8 cellular contexts compared by ENCODE assay signal in the genomic region with DNA sequence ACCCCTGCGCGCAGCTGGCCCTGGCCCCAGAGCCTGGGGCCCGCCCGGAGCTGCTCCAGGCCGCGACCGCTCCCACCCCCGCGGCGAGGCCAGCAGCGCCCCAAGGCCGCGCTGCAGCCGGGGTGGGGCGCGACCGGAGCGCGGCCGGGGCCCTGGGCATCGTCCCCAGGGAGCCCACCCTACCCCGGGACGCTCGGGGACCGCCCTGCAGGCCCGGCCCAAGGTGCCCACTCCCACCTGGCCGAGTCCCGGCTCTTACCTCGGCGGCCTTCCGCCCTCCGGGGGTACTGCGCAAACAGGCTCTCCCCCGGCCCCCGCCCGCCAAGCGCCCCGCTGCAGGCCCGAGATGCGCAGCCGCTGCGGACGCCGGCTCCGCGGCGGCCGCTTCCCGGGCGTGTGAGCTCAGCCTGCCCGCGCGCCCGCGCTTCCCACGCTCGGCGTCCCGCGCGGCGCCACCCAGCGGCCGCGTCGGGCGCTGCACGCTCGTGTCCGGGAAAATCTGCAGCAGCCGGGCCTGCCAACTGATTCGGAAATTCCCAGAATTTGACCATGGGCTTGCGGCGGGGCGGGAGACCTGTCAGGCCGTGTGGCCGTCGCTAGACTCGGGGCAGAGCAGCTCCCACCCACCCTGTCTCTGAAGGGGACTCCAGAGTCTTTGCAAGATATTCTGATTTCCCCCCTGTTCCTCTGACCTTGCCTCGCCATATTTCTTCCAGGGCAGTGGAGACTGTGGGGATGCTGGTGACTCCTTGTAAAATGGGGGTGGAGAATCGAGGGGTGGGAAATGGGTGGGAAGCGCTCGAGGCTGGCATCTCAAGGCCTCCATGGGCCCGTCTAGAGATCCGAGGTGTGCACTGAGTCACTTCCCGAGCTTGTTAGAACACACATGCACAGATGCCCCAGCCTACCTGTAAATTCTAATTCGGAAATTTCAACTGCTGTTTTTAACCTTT. TPM values are rescaled to one million over a fixed set of nuclear protein-coding genes. Genes with fewer than 3 reads are reported as not detected.
A peak's percentile ranks its signal among the peaks of the same experiment; 100 is the strongest.
DNase-seq lines count a peak whose midpoint lies in the region; ATAC-seq and TF ChIP-seq lines count a peak whose summit lies in the region.

No MANE protein-coding gene starts in this region.

- H3K18ac ChIP-seq in trophoblast cell (ENCODE audit: low read length) = no peak overlapping the region

- no peaks in the 10 kb centered on the region for H3K9me3 ChIP-seq in GM23248 (ENCODE audit: low read depth)
- no peaks in the 10 kb centered on the region for H3K9me3 ChIP-seq in SU-DHL-6 (ENCODE audit: insufficient read depth, low read length)
- no peaks in the 10 kb centered on the region for H3K9me3 ChIP-seq in heart left ventricle
- H3K9me3 ChIP-seq in trophoblast cell (ENCODE audit: insufficient read depth, low read depth, low read length) = no peaks in the 10 kb centered on the region
- no peaks in the 10 kb centered on the region for H3K9me3 ChIP-seq in uterus

- H2BK120ac ChIP-seq in trophoblast cell (ENCODE audit: insufficient read depth, low read length, poor library complexity) = no peak overlapping the region

- peak; percentile 98 for TF ChIP-seq CTCF in LNCAP (IDR thresholded peaks at IDR 0.05)
- peak; percentile 49 for TF ChIP-seq CTCF in SU-DHL-6 (IDR thresholded peaks at IDR 0.05; ENCODE audit: insufficient read depth, low read length, poor library complexity, severe bottlenecking)
- peak; percentile 56 to 99 (median 83) for TF ChIP-seq CTCF in heart left ventricle (IDR thresholded peaks at IDR 0.05)
- peak; percentile 52 to 99 (median 94) for TF ChIP-seq CTCF in uterus (IDR thresholded peaks at IDR 0.05)

- H3K36me3 ChIP-seq in GM23248 (ENCODE audit: low read depth) = no peaks in the 10 kb centered on the region
- no peaks in the 10 kb centered on the region for H3K36me3 ChIP-seq in SU-DHL-6 (ENCODE audit: low read length)
- H3K36me3 ChIP-seq in heart left ventricle = peaks cover 0 to 20% (median 5%) of the 10 kb centered on the region in 9 donors
- no peaks in the 10 kb centered on the region for H3K36me3 ChIP-seq in trophoblast cell (ENCODE audit: control insufficient read depth in 1 of 2, insufficient read depth in 2 of 2, low read length in 2 of 2)
- no peaks in the 10 kb centered on the region for H3K36me3 ChIP-seq in uterus

- peak in 3 of 4 donors; percentile 9 to 73 (median 69) for ATAC-seq in heart left ventricle

- intact Hi-C loops in heart left ventricle (cut with DNase I) (loop anchor here in 9 of 10 donors (1.0 to 2.0 kb wide), 3 partner anchors 39 to 41 kb away; no protein-coding TSS in a partner anchor), uterus (cut with DNase I; ENCODE audit: low total_unique reads) (loop anchor here (5.0 kb wide), 1 partner anchor 42 kb away; no protein-coding TSS in a partner anchor)

- H3K27ac ChIP-seq in GM23248 (no peak overlapping the region), SU-DHL-6 (ENCODE audit: low read depth, low read length) (no peak overlapping the region), adipose tissue (ENCODE audit: low read depth, low read length) (peak overlapping the region; percentile 40), heart left ventricle (peak overlapping the region; percentile 95 to 99 (median 96)), trophoblast cell (ENCODE audit: low read depth, low read length) (no peak overlapping the region), uterus (peak overlapping the region; percentile 93 to 95)

- H3K9me2 ChIP-seq in GM23248 (ENCODE audit: insufficient read depth) = no peaks in the 10 kb centered on the region
- H3K9me2 ChIP-seq in SU-DHL-6 (replicated peaks; ENCODE audit: insufficient read depth, low read length) = no peaks in the 10 kb centered on the region

- peak overlapping the region; percentile 85 for H3K9ac ChIP-seq in GM23248
- peak overlapping the region; percentile 45 for H3K9ac ChIP-seq in SU-DHL-6 (ENCODE audit: low read length)
- H3K9ac ChIP-seq in trophoblast cell (ENCODE audit: low read length) = no peak overlapping the region

- no peak overlapping the region for H3K23ac ChIP-seq in trophoblast cell (ENCODE audit: low read length)

- in situ Hi-C loops in GM23248 (cut with MboI) = loop anchor here (5.0 kb wide), 1 partner anchor 42 kb away; no protein-coding TSS in a partner anchor

- H4K20me1 ChIP-seq in GM23248 (ENCODE audit: insufficient read depth) = no peaks in the 10 kb centered on the region
- no peaks in the 10 kb centered on the region for H4K20me1 ChIP-seq in SU-DHL-6 (ENCODE audit: low read depth, low read length)

- H2AK5ac ChIP-seq in trophoblast cell (ENCODE audit: low read length) = no peak overlapping the region

- peak overlapping the region; percentile 81 for H3K4me3 ChIP-seq in GM23248
- H3K4me3 ChIP-seq in SU-DHL-6 (ENCODE audit: insufficient read depth, low read length, poor library complexity, severe bottlenecking) = peak overlapping the region; percentile 27
- peak overlapping the region; percentile 80 to 99 (median 92) for H3K4me3 ChIP-seq in heart left ventricle
- peak overlapping the region; percentile 73 for H3K4me3 ChIP-seq in trophoblast cell (ENCODE audit: low read depth, low read length)
- H3K4me3 ChIP-seq in uterus = peak overlapping the region; percentile 63 to 96

- no peaks in the 10 kb centered on the region for H3K27me3 ChIP-seq in GM23248 (replicated peaks; ENCODE audit: insufficient read depth)
- no peaks in the 10 kb centered on the region for H3K27me3 ChIP-seq in SU-DHL-6 (ENCODE audit: low read length)
- H3K27me3 ChIP-seq in heart left ventricle = no peaks in the 10 kb centered on the region
- no peaks in the 10 kb centered on the region for H3K27me3 ChIP-seq in trophoblast cell (ENCODE audit: insufficient read depth, low read length)
- no peaks in the 10 kb centered on the region for H3K27me3 ChIP-seq in uterus

- H3K79me2 ChIP-seq in GM23248 (ENCODE audit: insufficient read depth) (no peaks in the 10 kb centered on the region), SU-DHL-6 (ENCODE audit: insufficient read depth, low read length) (no peaks in the 10 kb centered on the region), trophoblast cell (ENCODE audit: control insufficient read depth, insufficient read depth, low read length, poor library complexity) (no peaks in the 10 kb centered on the region)

- no peaks in the 10 kb centered on the region for H3K4me1 ChIP-seq in GM23248 (ENCODE audit: insufficient read depth)
- H3K4me1 ChIP-seq in heart left ventricle = peaks cover 12 to 75% (median 50%) of the 10 kb centered on the region in 12 donors
- peaks cover 8 to 12% of the 10 kb centered on the region in 2 experiments for H3K4me1 ChIP-seq in trophoblast cell (ENCODE audit: control insufficient read depth in 1 of 2, insufficient read depth in 2 of 2, low read length in 2 of 2)
- peaks cover 0 to 23% of the 10 kb centered on the region in 2 donors for H3K4me1 ChIP-seq in uterus

- H4K8ac ChIP-seq in trophoblast cell (ENCODE audit: low read depth, low read length) = peak overlapping the region; percentile 77

- peak overlapping the region; percentile 89 for H3K4me2 ChIP-seq in GM23248 (ENCODE audit: unreplicated experiment)
- H3K4me2 ChIP-seq in SU-DHL-6 (ENCODE audit: low read depth, low read length, poor library complexity, severe bottlenecking) = peak overlapping the region; percentile 51
- peak overlapping the region; percentile 92 for H3K4me2 ChIP-seq in trophoblast cell (ENCODE audit: low read length)

- H2AFZ ChIP-seq in GM23248 = peak overlapping the region; percentile 77
- peak overlapping the region; percentile 78 for H2AFZ ChIP-seq in SU-DHL-6 (ENCODE audit: low read depth, low read length, severe bottlenecking)
- H2AFZ ChIP-seq in trophoblast cell (ENCODE audit: insufficient read depth, low read length, poor library complexity) = peak overlapping the region; percentile 43

- H3K14ac ChIP-seq in trophoblast cell (ENCODE audit: low read length) = peak overlapping the region; percentile 13

- 3 to 4% methylated on average over 45 to 72 of the region's 87 CpGs for WGBS in GM23248 (ENCODE audit: low coverage in 1 of 2, low lambda C conversion rate in 2 of 2, missing lambda C conversion rate in 2 of 2), 2 experiments
- WGBS in adipose tissue, 3 donors = 3 to 4% (median 3%) methylated on average over 64 to 87 of the region's 87 CpGs
- WGBS in heart left ventricle, 4 donors = 4 to 10% (median 4%) methylated on average over 27 to 87 of the region's 87 CpGs
- no CpG with 5 or more reads among the region's 87 CpGs for WGBS in trophoblast cell (ENCODE audit: extremely low coverage, insufficient coverage, insufficient read length)

- H3K4ac ChIP-seq in trophoblast cell (ENCODE audit: low read depth, low read length) = no peak overlapping the region

- no peak overlapping the region for H2BK12ac ChIP-seq in trophoblast cell (ENCODE audit: low read length)

- DNase-seq in GM04504 (ENCODE audit: low read depth) (peak; percentile 69), GM23248 (peak; percentile 88), heart left ventricle (peak; percentile 78 to 91 (median 82)), trophoblast cell (peak; percentile 65 to 92), uterus (peak; percentile 70 to 88)

- no peak overlapping the region for H2BK5ac ChIP-seq in trophoblast cell (ENCODE audit: low read depth, low read length, poor library complexity)

- H4K12ac ChIP-seq in trophoblast cell (ENCODE audit: low read depth, low read length) = peak overlapping the region; percentile 69

- H3K79me1 ChIP-seq in trophoblast cell (ENCODE audit: low read length) = no peaks in the 10 kb centered on the region

- no peaks in the 10 kb centered on the region for H3F3A ChIP-seq in GM23248 (ENCODE audit: insufficient read depth)
- no peaks in the 10 kb centered on the region for H3F3A ChIP-seq in SU-DHL-6 (ENCODE audit: insufficient read depth)

- H4K91ac ChIP-seq in trophoblast cell (ENCODE audit: low read depth, low read length) = no peak overlapping the region

- peak in 1 of 2 donors; percentile 56 for TF ChIP-seq POLR2A in heart left ventricle (IDR thresholded peaks at IDR 0.05)
- peak; percentile 61 to 78 for TF ChIP-seq POLR2A in uterus (IDR thresholded peaks at IDR 0.05)

RNA-seq across cellular contexts. Expression of gene CD34, which starts 41.9 kb away (rescaled TPM):
- total RNA-seq in GM23248 (2014; rRNA removed; shearing (Covaris generic)) = not detected in 2 replicates
- polyA plus RNA-seq in GM23248 (2016; fragmentation: Nextera tagmentation; extraction: Ambion mirVana) (0.24 and 0.34 TPM in 2 replicates), adipose tissue (10 to 100 TPM in 2 of 3 donors, 1 to 10 TPM in 1; 9.4 to 71.1 (median 70.4) TPM), heart left ventricle (10 to 100 TPM; 37.4 to 41.8 TPM)
- total RNA-seq in heart left ventricle (100 to 1,000 TPM in 1 of 9 donors, 10 to 100 TPM in 8; 43.6 to 103 (median 63.8) TPM), uterus (100 to 1,000 TPM in 2 of 4 donors, 10 to 100 TPM in 2; 39.2 to 135 (median 81.2) TPM)
- polyA plus RNA-seq in trophoblast cell (2013) = 0.03 TPM in 2 replicates

Comparison
In these comparisons a context has a peak if more than half of its experiments do, and no peak if none do; other contexts are left out.
1. H3K27ac ChIP-seq: peak in adipose tissue (single experiment), heart left ventricle (12 of 12) and uterus (2 of 2); none in GM23248 (single experiment), SU-DHL-6 (single experiment) and trophoblast cell (single experiment).
2. H3K4me3 ChIP-seq: peak in every context shown above with its lines; median percentile 92 in heart left ventricle; 81 in GM23248; 80 in uterus; 73 in trophoblast cell; 27 in SU-DHL-6.
3. RNA of gene CD34, which starts 41.9 kb away (total RNA-seq): 39.2 to 135 TPM in uterus and 43.6 to 103 TPM in heart left ventricle; not detected in GM23248; every median in the first group is over 10 times any median in the second.
4. Peak in every context shown above with its lines, with median percentiles within 50 percentile points of each other: DNase-seq, H2AFZ ChIP-seq, H3K4me2 ChIP-seq and CTCF ChIP-seq.